In genomic region chr11:57644748-57645715, GRCh38 we compare ENCODE assay signal across 8 cellular contexts. TPM values are rescaled to one million over a fixed set of nuclear protein-coding genes. Genes with fewer than 3 reads are reported as not detected.
DNase-seq lines count a peak whose midpoint lies in the region; ATAC-seq and TF ChIP-seq lines count a peak whose summit lies in the region.

No MANE protein-coding gene starts in this region.

- peaks cover 0 to 9% of the 10 kb centered on the region in 2 donors for H3K36me3 Mint-ChIP-seq in naive B cell
- H3K36me3 Mint-ChIP-seq in stimulated activated memory B cell treated with anti-CD40 and anti-IgM and Interleukin-4, amounts not matched to agents 10 μg/mL and 1 μg/mL and 100 μg/mL, for 72 hours, result no peaks in the 10 kb centered on the region

- peak overlapping the region in 1 of 6 donors; percentile 10 for H3K27ac Mint-ChIP-seq in naive B cell
- no peak overlapping the region for H3K27ac Mint-ChIP-seq in stimulated activated memory B cell treated with anti-CD40 and anti-IgM and Interleukin-4, amounts not matched to agents 10 μg/mL and 1 μg/mL and 100 μg/mL, for 72 hours

- peaks cover 0 to 4% (median 0%) of the 10 kb centered on the region in 7 donors for H3K9me3 Mint-ChIP-seq in naive B cell
- no peaks in the 10 kb centered on the region for H3K9me3 Mint-ChIP-seq in stimulated activated memory B cell treated with anti-CD40 and anti-IgM and Interleukin-4, amounts not matched to agents 10 μg/mL and 1 μg/mL and 100 μg/mL, for 72 hours

- no peak for DNase-seq in AG04449 (ENCODE audit: low read depth, low spot score)
- peak; percentile 59 for DNase-seq in NCI-H82 treated with DMSO at 0.1 percent for 48 hours (lab: John Stamatoyannopoulos, UW; ENCODE audit: unreplicated experiment)
- peak; percentile 52 to 86 (median 71) for DNase-seq in activated CD8-positive, alpha-beta memory T cell treated with anti-CD3 and anti-CD28 coated beads for 48 hours (ENCODE audit: low read depth in 2 of 3, low spot score in 2 of 3)
- DNase-seq in epidermal melanocyte (ENCODE audit: insufficient read length, low spot score), result peak; percentile 64
- DNase-seq in naive B cell, result peak; percentile 83

- H3K4me3 ChIP-seq in AG04449 (ENCODE audit: low read depth, low read length), result no peak overlapping the region

- TF ChIP-seq CTCF in AG04449 (IDR thresholded peaks at IDR 0.05; ENCODE audit: insufficient read depth, low read length, missing control alignments), result peak; percentile 82

- POLR2A ChIA-PET in AG04449 (lab: Yijun Ruan, JAX), result interaction anchor here (1.2 kb wide), 1 partner anchor 77 kb away, joined by 5 read pairs; the partner anchor contains the start of gene UBE2L6

- H3K4me1 Mint-ChIP-seq in naive B cell, result peaks cover 34 to 52% (median 42%) of the 10 kb centered on the region in 3 donors
- H3K4me1 Mint-ChIP-seq in stimulated activated memory B cell treated with anti-CD40 and anti-IgM and Interleukin-4, amounts not matched to agents 10 μg/mL and 1 μg/mL and 100 μg/mL, for 72 hours, result peaks cover 56% of the 10 kb centered on the region

- peak; percentile 46 for ATAC-seq in GM18499 (IDR thresholded peaks at IDR 0.05; ENCODE audit: insufficient read depth, unreplicated experiment)
- peak; percentile 61 for ATAC-seq in HG03175 (IDR thresholded peaks at IDR 0.05; ENCODE audit: unreplicated experiment)
- peak; percentile 85 to 86 for ATAC-seq in naive B cell (ENCODE audit: low read depth in 2 of 2)
- peak; percentile 79 for ATAC-seq in stimulated activated memory B cell treated with anti-CD40 and anti-IgM and Interleukin-4, amounts not matched to agents 10 μg/mL and 1 μg/mL and 100 μg/mL, for 72 hours

- H3K27me3 Mint-ChIP-seq in naive B cell, result peaks cover 53 to 68% (median 56%) of the 10 kb centered on the region in 3 donors
- peaks cover 73% of the 10 kb centered on the region for H3K27me3 Mint-ChIP-seq in stimulated activated memory B cell treated with anti-CD40 and anti-IgM and Interleukin-4, amounts not matched to agents 10 μg/mL and 1 μg/mL and 100 μg/mL, for 72 hours

- no peak overlapping the region for H3K4me3 Mint-ChIP-seq in naive B cell
- H3K4me3 Mint-ChIP-seq in stimulated activated memory B cell treated with anti-CD40 and anti-IgM and Interleukin-4, amounts not matched to agents 10 μg/mL and 1 μg/mL and 100 μg/mL, for 72 hours, result no peak overlapping the region

- CTCF ChIA-PET in AG04449 (lab: Yijun Ruan, JAX), result interaction anchor here (0.8 to 11.5 kb wide), 45 partner anchors 9 to 879 kb away, joined by 3 to 306 read pairs (median 6); partner anchors contain the start of genes RTN4RL2, SLC43A1, TIMM10 and UBE2L6

RNA-seq across cellular contexts. Expression of gene YPEL4, which starts 4.7 kb away (rescaled TPM):
- not detected for polyA plus RNA-seq in naive B cell (ENCODE audit: low read depth in 6 of 6)

RNA-seq across cellular contexts. Expression of gene CLP1, which starts 12.5 kb away (rescaled TPM):
- polyA plus RNA-seq in naive B cell (ENCODE audit: low read depth in 6 of 6), result 10 to 100 TPM; 15.1 to 62.2 (median 19.0) TPM

RNA-seq across cellular contexts. Expression of gene ZDHHC5, which starts 22.9 kb away (rescaled TPM):
- polyA plus RNA-seq in naive B cell (ENCODE audit: low read depth in 6 of 6), result 10 to 100 TPM in 5 of 6 donors, 1 to 10 TPM in 1; 6.1 to 39.2 (median 28.2) TPM

RNA-seq across cellular contexts. Expression of gene SERPING1, which starts 47.5 kb away (rescaled TPM):
- under 1 TPM in 1 of 6 donors, not detected in 5; 0.82 TPM for polyA plus RNA-seq in naive B cell (ENCODE audit: low read depth in 6 of 6)
